Comparison of ENCODE assay signal across 25 cellular contexts in the genomic region with DNA sequence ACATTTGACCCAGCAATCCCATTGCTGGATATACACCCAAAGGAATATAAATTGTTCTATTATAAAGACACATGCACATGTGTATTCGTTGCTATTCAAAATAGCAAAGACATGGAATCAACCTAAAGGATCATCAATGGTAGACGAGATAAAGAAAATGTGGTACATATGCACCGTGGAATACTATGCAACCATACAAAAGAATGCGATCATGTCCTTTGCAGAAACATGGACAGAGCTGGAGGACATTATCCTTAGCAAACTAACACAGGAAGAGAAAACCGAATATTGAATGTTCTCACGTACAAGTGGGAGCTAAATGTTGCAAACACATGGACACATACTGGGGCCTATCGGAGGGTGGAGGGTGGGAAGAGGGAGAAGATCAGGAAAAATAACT.
A peak's percentile ranks its signal among the peaks of the same experiment; 100 is the strongest.
DNase-seq lines count a peak whose midpoint lies in the region; ATAC-seq, FAIRE-seq and TF ChIP-seq lines count a peak whose summit lies in the region.
"Had no signal": no experiment of that assay in that cellular context is flagged by ENCODE, and none has a peak within 500 bp of the region (broad histone marks: within the 10 kb centered on the region; RNA-seq: fewer than 3 reads in every experiment).

No MANE protein-coding gene starts in this region.

- TF ChIP-seq EP300 in HepG2 (IDR thresholded peaks at IDR 0.05; ENCODE audit: low read depth in 2 of 2, low read length in 2 of 2) (no peak), HepG2 (CRISPR knock-in tag; IDR thresholded peaks at IDR 0.05; ENCODE audit: borderline replicate concordance) (no peak)

- H2AFZ ChIP-seq in HepG2 (ENCODE audit: low read length), result no peak overlapping the region
- H2AFZ ChIP-seq: GM23338 had no signal

- CTCF ChIA-PET in HepG2 (lab: Yijun Ruan, JAX; ENCODE audit: low intra/inter-chr PET ratio, low total read pairs), result no interaction called here

- H3K4me2 ChIP-seq in HepG2 (ENCODE audit: low read depth, low read length), result no peak overlapping the region
- H3K4me2 ChIP-seq: GM23338 had no signal

- no peak overlapping the region for H3K27ac Mint-ChIP-seq in T-helper 1 cell treated with Interleukin-12 subunit alpha and Interleukin-12 subunit beta and Interleukin-4 antibody, amounts not matched to agents 30 μg/mL and 1 μg/mL, for 36 hours
- H3K27ac Mint-ChIP-seq in activated naive CD8-positive, alpha-beta T cell treated with anti-CD3 and anti-CD28 coated beads for 36 hours, result peak overlapping the region; percentile 18
- H3K27ac Mint-ChIP-seq: CD14-positive monocyte, GM23338, H9, HFFc6 had no signal

- intact Hi-C loops in HepG2 (cut with micrococcal nuclease; ENCODE audit: unreplicated experiment) (no loop called here), right lobe of liver (cut with DNase I) (no loop called here)

- TF ChIP-seq CTCF in HepG2 (CRISPR knock-in tag; IDR thresholded peaks at IDR 0.05) (no peak), right lobe of liver (IDR thresholded peaks at IDR 0.05) (no peak)

- TF ChIP-seq RAD21 in HepG2 (CRISPR knock-in tag; IDR thresholded peaks at IDR 0.05), result no peak

- no peaks in the 10 kb centered on the region for H3K36me3 ChIP-seq in HepG2 (replicated peaks in 1 of 2; ENCODE audit: control insufficient read depth in 1 of 2, insufficient read depth in 2 of 2, low read length in 2 of 2)
- no peaks in the 10 kb centered on the region for H3K36me3 ChIP-seq in right lobe of liver
- H3K36me3 ChIP-seq: BE2C, SJSA1 had no signal

- no peak for FAIRE-seq in HepG2 (lab: Jason Lieb, UNC)
- FAIRE-seq: G401.6 had no signal

- peak overlapping the region; percentile 18 for H3K4me3 Mint-ChIP-seq in T-helper 1 cell treated with Interleukin-12 subunit alpha and Interleukin-12 subunit beta and Interleukin-4 antibody, amounts not matched to agents 30 μg/mL and 1 μg/mL, for 36 hours
- no peak overlapping the region for H3K4me3 Mint-ChIP-seq in activated naive CD8-positive, alpha-beta T cell treated with anti-CD3 and anti-CD28 coated beads for 36 hours
- H3K4me3 Mint-ChIP-seq: CD14-positive monocyte, GM23338, H9, HFFc6 had no signal

- no peak for TF ChIP-seq POLR2A in HepG2 (IDR thresholded peaks at IDR 0.05; ENCODE audit: insufficient read depth in 1 of 2, low read depth in 2 of 2, low read length in 2 of 2)
- no peak for TF ChIP-seq POLR2A in right lobe of liver (IDR thresholded peaks at IDR 0.05)

- H3K27me3 Mint-ChIP-seq in T-helper 1 cell treated with Interleukin-12 subunit alpha and Interleukin-12 subunit beta and Interleukin-4 antibody, amounts not matched to agents 30 μg/mL and 1 μg/mL, for 36 hours (ENCODE audit: low read depth), result no peaks in the 10 kb centered on the region
- H3K27me3 Mint-ChIP-seq in activated naive CD8-positive, alpha-beta T cell treated with anti-CD3 and anti-CD28 coated beads for 36 hours, result no peaks in the 10 kb centered on the region

- peaks cover 7% of the 10 kb centered on the region for H3K36me3 Mint-ChIP-seq in T-helper 1 cell treated with Interleukin-12 subunit alpha and Interleukin-12 subunit beta and Interleukin-4 antibody, amounts not matched to agents 30 μg/mL and 1 μg/mL, for 36 hours (ENCODE audit: low read depth)
- peaks cover 19% of the 10 kb centered on the region for H3K36me3 Mint-ChIP-seq in activated naive CD8-positive, alpha-beta T cell treated with anti-CD3 and anti-CD28 coated beads for 36 hours

- H3K4me3 ChIP-seq in HepG2 (replicated peaks in 1 of 3; ENCODE audit: insufficient read depth in 1 of 3, low read depth in 2 of 3, low read length in 3 of 3) (no peak overlapping the region), right lobe of liver (no peak overlapping the region)
- H3K4me3 ChIP-seq: GM23338, SJSA1 had no signal

- no peaks in the 10 kb centered on the region for H4K20me1 ChIP-seq in HepG2 (ENCODE audit: insufficient read depth, low read length)

- POLR2A ChIA-PET in HepG2 (lab: Yijun Ruan, JAX), result no interaction called here

- no peak for ATAC-seq in HepG2
- no peak for ATAC-seq in right lobe of liver
- ATAC-seq in GM19452 (IDR thresholded peaks at IDR 0.05; ENCODE audit: unreplicated experiment), result no peak
- ATAC-seq in GM21526 (IDR thresholded peaks at IDR 0.05; ENCODE audit: low FRiP score, unreplicated experiment), result no peak
- ATAC-seq: GM23338 had no signal

- H3K4me1 Mint-ChIP-seq in T-helper 1 cell treated with Interleukin-12 subunit alpha and Interleukin-12 subunit beta and Interleukin-4 antibody, amounts not matched to agents 30 μg/mL and 1 μg/mL, for 36 hours (ENCODE audit: low read depth), result peaks cover 42% of the 10 kb centered on the region
- peaks cover 63% of the 10 kb centered on the region for H3K4me1 Mint-ChIP-seq in activated naive CD8-positive, alpha-beta T cell treated with anti-CD3 and anti-CD28 coated beads for 36 hours

- peaks cover 3% of the 10 kb centered on the region for H3K9me3 Mint-ChIP-seq in T-helper 1 cell treated with Interleukin-12 subunit alpha and Interleukin-12 subunit beta and Interleukin-4 antibody, amounts not matched to agents 30 μg/mL and 1 μg/mL, for 36 hours
- H3K9me3 Mint-ChIP-seq in activated naive CD8-positive, alpha-beta T cell treated with anti-CD3 and anti-CD28 coated beads for 36 hours, result peaks cover 5% of the 10 kb centered on the region
- H3K9me3 Mint-ChIP-seq: GM23338, H9, HFFc6 had no signal

- in situ Hi-C loops in HepG2 (cut with HindIII; ENCODE audit: extremely low pct_ligation_motif_present, low pct_unique_long_range_greater_than_20kb), result no loop called here

- no peak overlapping the region for H3K27ac ChIP-seq in HepG2 (ENCODE audit: extremely low read length, insufficient read depth, low read length)
- no peak overlapping the region for H3K27ac ChIP-seq in right lobe of liver
- H3K27ac ChIP-seq: 22Rv1, SJSA1 had no signal

- no peak overlapping the region for H3K9ac ChIP-seq in HepG2 (ENCODE audit: insufficient read depth, low read depth, low read length)

- no TSS peak for BruUV-seq in HepG2 (replicated peaks; lab: Mats Ljungman, UMichigan)

- DNase-seq in T-helper 1 cell, result no peak
- DNase-seq in HepG2 (ENCODE audit: low spot score), result no peak
- no peak for DNase-seq in right lobe of liver
- no peak for DNase-seq in activated naive CD8-positive, alpha-beta T cell treated with anti-CD3 and anti-CD28 coated beads for 36 hours
- DNase-seq: BE2C, COR-L47, H9, HFFc6, Karpas-422, NCI-H1092, NCI-H1417 treated with DMSO at 0.1 percent for 48 hours, NCI-H1694 treated with DMSO at 0.1 percent for 48 hours, NCI-H2081, NCI-H2227 treated with DMSO at 0.1 percent for 48 hours, NCI-H526 treated with DMSO at 0.1 percent for 48 hours, Right ventricle myocardium superior, RPMI8226 had no signal

- no peaks in the 10 kb centered on the region for H3K4me1 ChIP-seq in HepG2 (ENCODE audit: insufficient read depth, low read length)
- no peaks in the 10 kb centered on the region for H3K4me1 ChIP-seq in right lobe of liver
- H3K4me1 ChIP-seq: SJSA1 had no signal

- H3K27me3 ChIP-seq in HepG2 (ENCODE audit: control insufficient read depth in 1 of 2, insufficient read depth in 2 of 2, low read length in 2 of 2) (no peaks in the 10 kb centered on the region), right lobe of liver (no peaks in the 10 kb centered on the region)
- H3K27me3 ChIP-seq: BE2C, SJSA1 had no signal

- no peaks in the 10 kb centered on the region for H3K79me2 ChIP-seq in HepG2 (ENCODE audit: insufficient read depth, low read length)

- WGBS in HepG2 (ENCODE audit: low lambda C conversion rate), result 92% methylated on average over 7 of the region's 7 CpGs
- 89% methylated on average over 7 of the region's 7 CpGs for WGBS in right lobe of liver (ENCODE audit: insufficient coverage, low coverage, low lambda C conversion rate, missing lambda C conversion rate)

- H3K9me3 ChIP-seq in HepG2 (ENCODE audit: low read length) (no peaks in the 10 kb centered on the region), right lobe of liver (no peaks in the 10 kb centered on the region)
- H3K9me3 ChIP-seq: BE2C, SJSA1 had no signal

TF ChIP-seq in HepG2, 621 proteins besides CTCF, POLR2A, EP300 and RAD21:
- TF ChIP-seq ZNF260 (CRISPR knock-in tag; IDR thresholded peaks at IDR 0.05; ENCODE audit: borderline replicate concordance, low read depth) (peak; percentile 97), TCF7 (IDR thresholded peaks at IDR 0.05; ENCODE audit: low read depth) (no peak), TBX3 (IDR thresholded peaks at IDR 0.05; ENCODE audit: borderline replicate concordance) (no peak)
TF ChIP-seq in HepG2: peak in this region for 1.
